1 cellular context compared by ENCODE assay signal in the genomic region with DNA sequence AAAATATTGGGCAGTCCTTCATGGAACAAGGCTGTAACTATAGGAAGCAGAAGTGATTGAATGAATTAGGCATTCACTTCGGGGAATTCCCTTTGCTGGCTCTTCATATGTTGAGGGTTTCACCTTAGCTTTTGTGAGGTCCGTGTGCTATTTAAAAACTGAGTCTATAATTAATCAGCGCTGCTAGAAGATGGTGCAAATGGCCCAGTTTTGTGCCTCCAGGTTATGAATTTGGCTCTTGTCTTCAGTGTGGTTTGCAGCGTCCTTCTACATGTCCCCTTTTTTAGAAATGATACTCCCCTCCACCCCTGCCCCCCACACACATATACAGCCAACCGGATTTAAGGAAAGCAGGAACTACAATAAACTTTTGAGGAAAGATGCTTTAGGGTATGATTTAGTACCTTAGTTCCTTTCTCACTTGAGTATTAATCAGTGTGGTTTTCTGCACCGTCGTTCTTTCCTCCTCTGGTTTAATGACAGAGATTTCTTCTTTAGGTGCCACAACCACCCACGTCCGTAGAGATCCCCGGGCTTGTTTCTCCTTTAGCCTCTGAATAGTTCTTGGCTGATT.
TF ChIP-seq lines count a peak whose summit lies in the region.

No MANE protein-coding gene starts in this region.

TF ChIP-seq in HepG2, 621 proteins besides CTCF, POLR2A, EP300 and RAD21 (continued from another document):
- TF ChIP-seq, protein P1, sequence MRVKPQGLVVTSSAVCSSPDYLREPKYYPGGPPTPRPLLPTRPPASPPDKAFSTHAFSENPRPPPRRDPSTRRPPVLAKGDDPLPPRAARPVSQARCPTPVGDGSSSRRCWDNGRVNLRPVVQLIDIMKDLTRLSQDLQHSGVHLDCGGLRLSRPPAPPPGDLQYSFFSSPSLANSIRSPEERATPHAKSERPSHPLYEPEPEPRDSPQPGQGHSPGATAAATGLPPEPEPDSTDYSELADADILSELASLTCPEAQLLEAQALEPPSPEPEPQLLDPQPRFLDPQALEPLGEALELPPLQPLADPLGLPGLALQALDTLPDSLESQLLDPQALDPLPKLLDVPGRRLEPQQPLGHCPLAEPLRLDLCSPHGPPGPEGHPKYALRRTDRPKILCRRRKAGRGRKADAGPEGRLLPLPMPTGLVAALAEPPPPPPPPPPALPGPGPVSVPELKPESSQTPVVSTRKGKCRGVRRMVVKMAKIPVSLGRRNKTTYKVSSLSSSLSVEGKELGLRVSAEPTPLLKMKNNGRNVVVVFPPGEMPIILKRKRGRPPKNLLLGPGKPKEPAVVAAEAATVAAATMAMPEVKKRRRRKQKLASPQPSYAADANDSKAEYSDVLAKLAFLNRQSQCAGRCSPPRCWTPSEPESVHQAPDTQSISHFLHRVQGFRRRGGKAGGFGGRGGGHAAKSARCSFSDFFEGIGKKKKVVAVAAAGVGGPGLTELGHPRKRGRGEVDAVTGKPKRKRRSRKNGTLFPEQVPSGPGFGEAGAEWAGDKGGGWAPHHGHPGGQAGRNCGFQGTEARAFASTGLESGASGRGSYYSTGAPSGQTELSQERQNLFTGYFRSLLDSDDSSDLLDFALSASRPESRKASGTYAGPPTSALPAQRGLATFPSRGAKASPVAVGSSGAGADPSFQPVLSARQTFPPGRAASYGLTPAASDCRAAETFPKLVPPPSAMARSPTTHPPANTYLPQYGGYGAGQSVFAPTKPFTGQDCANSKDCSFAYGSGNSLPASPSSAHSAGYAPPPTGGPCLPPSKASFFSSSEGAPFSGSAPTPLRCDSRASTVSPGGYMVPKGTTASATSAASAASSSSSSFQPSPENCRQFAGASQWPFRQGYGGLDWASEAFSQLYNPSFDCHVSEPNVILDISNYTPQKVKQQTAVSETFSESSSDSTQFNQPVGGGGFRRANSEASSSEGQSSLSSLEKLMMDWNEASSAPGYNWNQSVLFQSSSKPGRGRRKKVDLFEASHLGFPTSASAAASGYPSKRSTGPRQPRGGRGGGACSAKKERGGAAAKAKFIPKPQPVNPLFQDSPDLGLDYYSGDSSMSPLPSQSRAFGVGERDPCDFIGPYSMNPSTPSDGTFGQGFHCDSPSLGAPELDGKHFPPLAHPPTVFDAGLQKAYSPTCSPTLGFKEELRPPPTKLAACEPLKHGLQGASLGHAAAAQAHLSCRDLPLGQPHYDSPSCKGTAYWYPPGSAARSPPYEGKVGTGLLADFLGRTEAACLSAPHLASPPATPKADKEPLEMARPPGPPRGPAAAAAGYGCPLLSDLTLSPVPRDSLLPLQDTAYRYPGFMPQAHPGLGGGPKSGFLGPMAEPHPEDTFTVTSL (CRISPR knock-in tag; IDR thresholded peaks at IDR 0.05; ENCODE audit: borderline replicate concordance): no peak
- no peak for TF ChIP-seq HDAC1 (CRISPR knock-in tag; IDR thresholded peaks at IDR 0.05)
- TF ChIP-seq, protein P2, sequence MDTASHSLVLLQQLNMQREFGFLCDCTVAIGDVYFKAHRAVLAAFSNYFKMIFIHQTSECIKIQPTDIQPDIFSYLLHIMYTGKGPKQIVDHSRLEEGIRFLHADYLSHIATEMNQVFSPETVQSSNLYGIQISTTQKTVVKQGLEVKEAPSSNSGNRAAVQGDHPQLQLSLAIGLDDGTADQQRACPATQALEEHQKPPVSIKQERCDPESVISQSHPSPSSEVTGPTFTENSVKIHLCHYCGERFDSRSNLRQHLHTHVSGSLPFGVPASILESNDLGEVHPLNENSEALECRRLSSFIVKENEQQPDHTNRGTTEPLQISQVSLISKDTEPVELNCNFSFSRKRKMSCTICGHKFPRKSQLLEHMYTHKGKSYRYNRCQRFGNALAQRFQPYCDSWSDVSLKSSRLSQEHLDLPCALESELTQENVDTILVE (CRISPR knock-in tag; IDR thresholded peaks at IDR 0.05): no peak
